ENCODE assay signal across 35 cellular contexts in the genomic region with DNA sequence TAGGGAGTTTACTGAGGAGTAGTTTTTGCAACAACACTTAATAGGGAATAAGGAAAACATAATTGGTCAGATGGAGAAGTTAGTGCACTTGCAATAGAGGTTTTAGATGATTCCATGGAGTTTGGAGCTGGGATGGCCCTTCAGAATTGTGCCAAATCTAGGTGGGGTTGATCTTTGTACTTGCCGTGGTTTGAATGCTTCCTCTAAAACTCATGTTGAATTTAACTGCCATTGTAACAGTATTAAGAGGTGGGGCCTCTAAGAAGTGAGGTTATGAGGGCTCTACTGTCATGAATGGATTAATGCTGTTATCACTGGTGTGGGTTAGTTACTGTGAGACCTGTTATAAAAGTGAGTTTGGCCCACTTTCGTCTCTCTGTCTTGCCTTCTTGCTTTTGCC.
"Had no signal": no experiment of that assay in that cellular context is flagged by ENCODE, and none has a peak within 500 bp of the region (broad histone marks: within the 10 kb centered on the region; RNA-seq: fewer than 3 reads in every experiment).

No MANE protein-coding gene starts in this region.

- DNase-seq: Karpas-422, Kasumi-1, KG1, MG63, MM.1S, MV-4-11, NCI-H1048, NCI-H1092, NCI-H1092 treated with DMSO at 0.1 percent for 48 hours, NCI-H1105, NCI-H1105 treated with DMSO at 0.1 percent for 48 hours, NCI-H1417, NCI-H1417 treated with DMSO at 0.1 percent for 48 hours, NCI-H1436, NCI-H1436 treated with DMSO at 0.1 percent for 48 hours, NCI-H146, NCI-H1694, NCI-H1694 treated with DMSO at 0.1 percent for 48 hours, NCI-H187, NCI-H187 treated with DMSO at 0.1 percent for 48 hours, NCI-H1930, NCI-H2029, NCI-H2029 treated with DMSO at 0.1 percent for 48 hours, NCI-H2081, NCI-H2081 treated with DMSO at 0.1 percent for 48 hours, NCI-H2107, NCI-H2171, NCI-H2171 treated with DMSO at 0.1 percent for 48 hours, NCI-H2227 treated with DMSO at 0.1 percent for 48 hours, NCI-H226, NCI-H345, NCI-H446, NCI-H446 treated with DMSO at 0.1 percent for 48 hours, NCI-H510A had no signal

- H3K4me3 ChIP-seq: MG63 had no signal

- H3K27ac ChIP-seq: KMS-11 had no signal

- H3K9me3 ChIP-seq: MG63 had no signal

- H3K36me3 ChIP-seq: MG63 had no signal

- H3K27me3 ChIP-seq: MG63 had no signal
